12 cellular contexts compared by ENCODE assay signal in genomic region chr15:85606721-85607120, GRCh38.
DNase-seq lines count a peak whose midpoint lies in the region; ATAC-seq and TF ChIP-seq lines count a peak whose summit lies in the region.
"Had no signal": no experiment of that assay in that cellular context is flagged by ENCODE, and none has a peak within 500 bp of the region (broad histone marks: within the 10 kb centered on the region; RNA-seq: fewer than 3 reads in every experiment).

No MANE protein-coding gene starts in this region.

- H3K36me3 Mint-ChIP-seq in natural killer cell (peaks cover 15% of the 10 kb centered on the region), nephron progenitor cell (ENCODE audit: low read depth) (peaks cover 33% of the 10 kb centered on the region)
- H3K36me3 Mint-ChIP-seq in natural killer cell treated with Interleukin-12 subunit alpha and Interleukin-12 subunit beta and Interleukin-15 and Interleukin-18, amount 100 ng/mL, for 72 hours = peaks cover 5% of the 10 kb centered on the region

- in situ Hi-C loops in mammary epithelial cell (cut with MboI; ENCODE audit: low sequenced_read_pairs in 2 of 2) = no loop called here

- H2AFZ ChIP-seq in mammary epithelial cell (ENCODE audit: low read depth, low read length) = no peak overlapping the region

- H3K9me3 ChIP-seq in mammary epithelial cell (replicated peaks; ENCODE audit: insufficient read depth, low read length) = no peaks in the 10 kb centered on the region
- H3K9me3 ChIP-seq in WERI-Rb-1 (ENCODE audit: severe bottlenecking) = no peaks in the 10 kb centered on the region

- H3K9me3 Mint-ChIP-seq in natural killer cell (no peaks in the 10 kb centered on the region), nephron progenitor cell (no peaks in the 10 kb centered on the region)
- H3K9me3 Mint-ChIP-seq in natural killer cell treated with Interleukin-12 subunit alpha and Interleukin-12 subunit beta and Interleukin-15 and Interleukin-18, amount 100 ng/mL, for 72 hours = no peaks in the 10 kb centered on the region
- H3K9me3 Mint-ChIP-seq: naive thymus-derived CD4-positive, alpha-beta T cell had no signal

- WGBS in mammary epithelial cell (ENCODE audit: low coverage, missing lambda C conversion rate) = 78% methylated on average over 2 of the region's 2 CpGs

- ATAC-seq in natural killer cell = no peak
- no peak for ATAC-seq in natural killer cell treated with Interleukin-12 subunit alpha and Interleukin-12 subunit beta and Interleukin-15 and Interleukin-18, amount 100 ng/mL, for 72 hours

- H3K4me1 Mint-ChIP-seq in natural killer cell (peaks cover 13 to 17% of the 10 kb centered on the region in 2 donors), nephron progenitor cell (peaks cover 18% of the 10 kb centered on the region)
- peaks cover 24 to 34% of the 10 kb centered on the region in 2 donors for H3K4me1 Mint-ChIP-seq in natural killer cell treated with Interleukin-12 subunit alpha and Interleukin-12 subunit beta and Interleukin-15 and Interleukin-18, amount 100 ng/mL, for 72 hours (ENCODE audit: low read depth in 2 of 2)

- peaks cover 36% of the 10 kb centered on the region for H3K4me1 ChIP-seq in mammary epithelial cell (ENCODE audit: insufficient read depth, low read length)

- H3K79me2 ChIP-seq in mammary epithelial cell (ENCODE audit: insufficient read depth, low read length) = peaks cover 29% of the 10 kb centered on the region

- CTCF ChIA-PET in mammary epithelial cell (lab: Charles Lee; ENCODE audit: low non-redundant PET) = no interaction called here

- peak overlapping the region; percentile 59 for H3K4me2 ChIP-seq in mammary epithelial cell (ENCODE audit: insufficient read depth, low read depth, low read length)

- no TSS peak for BruUV-seq in mammary epithelial cell (replicated peaks; lab: Mats Ljungman, UMichigan)

- dilution Hi-C loops in mammary epithelial cell (cut with HindIII; ENCODE audit: low sequenced_read_pairs) = no loop called here

- H3K9ac ChIP-seq in mammary epithelial cell (ENCODE audit: insufficient read depth, low read length) = no peak overlapping the region

- H3K36me3 ChIP-seq in mammary epithelial cell (ENCODE audit: insufficient read depth, low read length) (peaks cover 6% of the 10 kb centered on the region), WERI-Rb-1 (peaks cover 81% of the 10 kb centered on the region)

- H3K27me3 ChIP-seq in mammary epithelial cell (ENCODE audit: insufficient read depth, low read length) = no peaks in the 10 kb centered on the region
- H3K27me3 ChIP-seq in dorsolateral prefrontal cortex = no peaks in the 10 kb centered on the region
- H3K27me3 ChIP-seq in WERI-Rb-1 (ENCODE audit: insufficient read depth, low read depth, severe bottlenecking) = no peaks in the 10 kb centered on the region

- H3K27ac Mint-ChIP-seq in natural killer cell = no peak overlapping the region
- no peak overlapping the region for H3K27ac Mint-ChIP-seq in natural killer cell treated with Interleukin-12 subunit alpha and Interleukin-12 subunit beta and Interleukin-15 and Interleukin-18, amount 100 ng/mL, for 72 hours
- peak overlapping the region; percentile 49 for H3K27ac Mint-ChIP-seq in nephron progenitor cell

- intact Hi-C loops in natural killer cell (cut with micrococcal nuclease) = loop anchor here (5.0 kb wide), 1 partner anchor 41 kb away; no protein-coding TSS in a partner anchor
- intact Hi-C loops in mammary epithelial cell (cut with micrococcal nuclease) = no loop called here
- intact Hi-C loops in dorsolateral prefrontal cortex (cut with DNase I) = no loop called here

- H3K27me3 Mint-ChIP-seq in natural killer cell (ENCODE audit: low read depth in 2 of 2) = no peaks in the 10 kb centered on the region
- H3K27me3 Mint-ChIP-seq in natural killer cell treated with Interleukin-12 subunit alpha and Interleukin-12 subunit beta and Interleukin-15 and Interleukin-18, amount 100 ng/mL, for 72 hours = no peaks in the 10 kb centered on the region
- peaks cover 5% of the 10 kb centered on the region for H3K27me3 Mint-ChIP-seq in nephron progenitor cell (ENCODE audit: low read depth, poor library complexity)
- H3K27me3 Mint-ChIP-seq: naive thymus-derived CD4-positive, alpha-beta T cell had no signal

- no peak for TF ChIP-seq CTCF in natural killer cell (IDR thresholded peaks at IDR 0.05)
- no peak for TF ChIP-seq CTCF in mammary epithelial cell (conservative IDR thresholded peaks at IDR 0.05 in 1 of 2, IDR thresholded peaks at IDR 0.05 in 1 of 2; ENCODE audit: extremely low read depth in 1 of 2, insufficient read depth in 1 of 2, low read depth in 1 of 2, low read length in 2 of 2)
- TF ChIP-seq CTCF in nephron progenitor cell (IDR thresholded peaks at IDR 0.05) = no peak
- no peak for TF ChIP-seq CTCF in dorsolateral prefrontal cortex (IDR thresholded peaks at IDR 0.05 in 54 of 56, conservative IDR thresholded peaks at IDR 0.05 in 2 of 56; ENCODE audit: low read depth in 1 of 56, partially characterized antibody in 56 of 56)
- TF ChIP-seq CTCF in WERI-Rb-1 (IDR thresholded peaks at IDR 0.05; ENCODE audit: low read depth, low read length) = no peak

- DNase-seq in natural killer cell = no peak
- DNase-seq in natural killer cell treated with Interleukin-12 subunit alpha and Interleukin-12 subunit beta and Interleukin-15 and Interleukin-18, amount 100 ng/mL, for 72 hours (ENCODE audit: low spot score) = no peak
- DNase-seq in mammary epithelial cell = no peak
- DNase-seq in nephron progenitor cell = no peak
- DNase-seq in C1 segment of cervical spinal cord (lab: John Stamatoyannopoulos, UW) = no peak
- no peak for DNase-seq in dorsolateral prefrontal cortex
- no peak for DNase-seq in WERI-Rb-1
- DNase-seq in NCI-H524 treated with DMSO at 0.1 percent for 48 hours (lab: John Stamatoyannopoulos, UW) = no peak
- DNase-seq: naive thymus-derived CD4-positive, alpha-beta T cell; NCI-H1436 treated with DMSO at 0.1 percent for 48 hours; NCI-H510A treated with DMSO at 0.1 percent for 48 hours; T-helper 9 cell had no signal

- H3K4me3 Mint-ChIP-seq in natural killer cell = peak overlapping the region; percentile 9
- H3K4me3 Mint-ChIP-seq in natural killer cell treated with Interleukin-12 subunit alpha and Interleukin-12 subunit beta and Interleukin-15 and Interleukin-18, amount 100 ng/mL, for 72 hours = no peak overlapping the region
- no peak overlapping the region for H3K4me3 Mint-ChIP-seq in nephron progenitor cell

- H3K27ac ChIP-seq in mammary epithelial cell (ENCODE audit: insufficient read depth, low read depth, low read length) (peak overlapping the region; percentile 71), dorsolateral prefrontal cortex (peak overlapping the region in 5 of 59 donors; percentile 22 to 76 (median 32)), WERI-Rb-1 (no peak overlapping the region)

- H3K4me3 ChIP-seq in mammary epithelial cell (replicated peaks in 1 of 3; ENCODE audit: insufficient read depth in 1 of 3, low read depth in 2 of 3, low read length in 3 of 3) (no peak overlapping the region), dorsolateral prefrontal cortex (no peak overlapping the region), WERI-Rb-1 (ENCODE audit: low read depth, low read length) (no peak overlapping the region)

- no peaks in the 10 kb centered on the region for H4K20me1 ChIP-seq in mammary epithelial cell (ENCODE audit: insufficient read depth, low read length)
